18 cellular contexts compared by ENCODE assay signal in the genomic region with DNA sequence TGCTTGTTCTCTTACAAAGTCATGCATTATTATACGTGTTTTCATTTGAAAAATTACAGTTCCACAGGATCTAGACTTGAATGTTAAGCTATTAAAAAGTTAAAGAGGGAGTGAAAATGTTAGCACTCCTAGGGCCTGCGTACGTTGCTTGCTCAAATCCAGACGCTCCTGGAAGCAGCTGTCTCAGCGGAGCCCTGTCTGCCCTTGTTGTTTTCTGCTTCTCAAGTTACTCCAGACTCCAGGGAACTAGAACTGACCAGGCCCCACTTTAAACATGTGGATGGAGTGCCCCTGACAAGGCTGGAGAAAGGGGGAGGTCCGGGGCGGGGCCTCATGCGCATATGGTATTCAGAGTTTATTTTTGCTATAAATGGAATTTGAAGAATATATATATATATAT. TPM values are rescaled to one million over a fixed set of nuclear protein-coding genes. Genes with fewer than 3 reads are reported as not detected.
A peak's percentile ranks its signal among the peaks of the same experiment; 100 is the strongest.
DNase-seq lines count a peak whose midpoint lies in the region; ATAC-seq and TF ChIP-seq lines count a peak whose summit lies in the region.
"Had no signal": no experiment of that assay in that cellular context is flagged by ENCODE, and none has a peak within 500 bp of the region (broad histone marks: within the 10 kb centered on the region; RNA-seq: fewer than 3 reads in every experiment).

No MANE protein-coding gene starts in this region.

- peaks cover 21% of the 10 kb centered on the region for H3K4me1 ChIP-seq in right cardiac atrium (ENCODE audit: control insufficient read depth, insufficient read depth, low read length)
- peaks cover 6% of the 10 kb centered on the region for H3K4me1 ChIP-seq in mesenchymal stem cell (ENCODE audit: control insufficient read depth, insufficient read depth, low read depth, low read length)
- H3K4me1 ChIP-seq: prostate gland had no signal

- no peak overlapping the region for H2BK12ac ChIP-seq in mesenchymal stem cell (ENCODE audit: low read length in 2 of 2)

- no peak overlapping the region for H3K18ac ChIP-seq in mesenchymal stem cell (ENCODE audit: low read depth in 1 of 2, low read length in 2 of 2)

- no peaks in the 10 kb centered on the region for H3K36me3 ChIP-seq in mesenchymal stem cell (ENCODE audit: control insufficient read depth in 1 of 2, insufficient read depth in 2 of 2, low read depth in 1 of 2, low read length in 2 of 2)
- H3K36me3 ChIP-seq: prostate gland had no signal

- H2BK120ac ChIP-seq in mesenchymal stem cell (ENCODE audit: low read depth, low read length): no peak overlapping the region

- H4K91ac ChIP-seq in mesenchymal stem cell (ENCODE audit: low read length): no peak overlapping the region

- H3K14ac ChIP-seq in mesenchymal stem cell (ENCODE audit: low read length in 2 of 2): no peak overlapping the region

- no peak overlapping the region for H2BK5ac ChIP-seq in mesenchymal stem cell (ENCODE audit: low read depth, low read length, poor library complexity, severe bottlenecking)

- no peak overlapping the region for H4K8ac ChIP-seq in mesenchymal stem cell (ENCODE audit: low read length)

- H3K27ac ChIP-seq in right cardiac atrium (ENCODE audit: low read length) (no peak overlapping the region), mesenchymal stem cell (ENCODE audit: low read length, poor library complexity, severe bottlenecking) (no peak overlapping the region)

- no peak overlapping the region for H2AFZ ChIP-seq in mesenchymal stem cell (ENCODE audit: low read depth, low read length)

- no peak overlapping the region for H3K4me3 ChIP-seq in right cardiac atrium (ENCODE audit: low read length)
- no peak overlapping the region for H3K4me3 ChIP-seq in fibroblast of mammary gland (ENCODE audit: control insufficient read depth, low read depth, low read length)
- no peak overlapping the region for H3K4me3 ChIP-seq in mesenchymal stem cell (ENCODE audit: insufficient read depth in 1 of 2, low read depth in 1 of 2, low read length in 2 of 2)
- H3K4me3 ChIP-seq: prostate gland had no signal

- H3K9me3 ChIP-seq in right cardiac atrium (ENCODE audit: control insufficient read depth, low read length) (no peaks in the 10 kb centered on the region), mesenchymal stem cell (ENCODE audit: control insufficient read depth, low read length) (no peaks in the 10 kb centered on the region)
- H3K9me3 ChIP-seq: prostate gland had no signal

- DNase-seq in Right ventricle myocardium inferior (ENCODE audit: missing footprints) (no peak), right cardiac atrium (no peak), fibroblast of mammary gland (ENCODE audit: low read depth) (peak; percentile 49), mesenchymal stem cell (peak; percentile 21), smooth muscle cell of the brain vasculature (ENCODE audit: low read depth, low spot score) (peak; percentile 57), NCI-H1694 treated with DMSO at 0.1 percent for 48 hours (lab: John Stamatoyannopoulos, UW) (no peak), NCI-H748 treated with DMSO at 0.1 percent for 48 hours (lab: John Stamatoyannopoulos, UW) (no peak)
- DNase-seq: activated CD4-positive, alpha-beta T cell treated with anti-CD3 and anti-CD28 coated beads for 48 hours; DND-41; effector CD4-positive, alpha-beta T cell; KBM-7; naive thymus-derived CD8-positive, alpha-beta T cell; NCI-H1092 treated with DMSO at 0.1 percent for 48 hours; NCI-H446; PC-3 had no signal

- H3K27me3 ChIP-seq in right cardiac atrium (ENCODE audit: control insufficient read depth, insufficient read depth) (no peaks in the 10 kb centered on the region), mesenchymal stem cell (ENCODE audit: control insufficient read depth in 1 of 2, insufficient read depth in 1 of 2, low read length in 2 of 2) (no peaks in the 10 kb centered on the region)

- H3K23ac ChIP-seq in mesenchymal stem cell (ENCODE audit: low read length in 2 of 2): no peak overlapping the region

- H3K4ac ChIP-seq in mesenchymal stem cell (ENCODE audit: low read depth in 1 of 2, low read length in 2 of 2): no peak overlapping the region

- 60% methylated on average over 8 of the region's 8 CpGs for WGBS in right cardiac atrium
- 46% methylated on average over 4 of the region's 8 CpGs for WGBS in mesenchymal stem cell

- TF ChIP-seq CTCF in fibroblast of mammary gland (conservative IDR thresholded peaks at IDR 0.05; ENCODE audit: control insufficient read depth, insufficient read depth, low read depth, low read length): no peak

- H3K4me2 ChIP-seq in mesenchymal stem cell (ENCODE audit: low read length, poor library complexity, severe bottlenecking): no peak overlapping the region

- H3K9ac ChIP-seq in mesenchymal stem cell (ENCODE audit: low read length): no peak overlapping the region

- peaks cover 11% of the 10 kb centered on the region for H3K79me1 ChIP-seq in mesenchymal stem cell (replicated peaks; ENCODE audit: low read length, poor library complexity, severe bottlenecking)

- H2BK15ac ChIP-seq in mesenchymal stem cell (ENCODE audit: low read depth, poor library complexity, severe bottlenecking): no peak overlapping the region

- intact Hi-C loops in Right ventricle myocardium inferior (cut with DNase I) (no loop called here), right cardiac atrium (cut with DNase I) (no loop called here)

- no peak overlapping the region for H2AK5ac ChIP-seq in mesenchymal stem cell (ENCODE audit: low read length, severe bottlenecking)

- ATAC-seq in Right ventricle myocardium inferior (peak; percentile 59), right cardiac atrium (no peak), GM19324 (IDR thresholded peaks at IDR 0.05; ENCODE audit: low FRiP score, unreplicated experiment) (no peak)
- ATAC-seq: naive thymus-derived CD8-positive, alpha-beta T cell; PC-3; SK-N-SH treated with all-trans-retinoic acid at 6 μM for 48 hours had no signal

RNA-seq across cellular contexts. Expression of a gene that starts 9.6 kb away (rescaled TPM):
- 197 TPM for total RNA-seq in Right ventricle myocardium inferior
- total RNA-seq in right cardiac atrium: 100 to 1,000 TPM in 2 of 4 donors, 10 to 100 TPM in 2; 85.9 to 124 (median 99.1) TPM
- 44.0 TPM for polyA plus RNA-seq in right cardiac atrium
- polyA plus RNA-seq in mesenchymal stem cell (2013, experiment 1 of 2): 14.6 TPM
- polyA plus RNA-seq in mesenchymal stem cell (2013, experiment 2 of 2): 13.4 TPM

Comparison
In these comparisons a context has a peak if more than half of its experiments do, and no peak if none do; other contexts are left out.
1. DNase-seq: peak in fibroblast of mammary gland (single experiment), mesenchymal stem cell (single experiment) and smooth muscle cell of the brain vasculature (single experiment); none in Right ventricle myocardium inferior (single experiment), right cardiac atrium (0 of 3), NCI-H1694 treated with DMSO at 0.1 percent for 48 hours (single experiment) and NCI-H748 treated with DMSO at 0.1 percent for 48 hours (single experiment).